ENCODE assay signal across 3 cellular contexts in the genomic region with DNA sequence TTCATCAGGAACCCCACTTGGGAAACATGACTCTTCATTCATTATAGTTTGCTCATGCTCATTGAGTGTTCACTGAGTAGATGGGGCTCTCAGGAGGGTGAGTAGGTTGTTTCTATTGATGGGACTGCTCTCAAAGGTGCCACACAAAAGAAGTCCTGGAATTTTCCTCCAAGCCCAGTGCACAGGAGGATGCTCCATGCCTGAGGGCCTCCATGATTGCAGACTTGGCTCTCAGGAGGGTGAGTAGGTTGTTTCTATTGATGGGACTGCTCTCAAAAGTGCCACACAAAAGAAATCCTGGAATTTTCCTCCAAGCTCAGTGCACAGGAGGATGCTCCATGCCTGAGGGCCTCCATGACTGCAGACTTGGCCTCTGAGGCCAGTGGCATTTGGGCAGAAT.
"Had no signal": no experiment of that assay in that cellular context is flagged by ENCODE, and none has a peak within 500 bp of the region (broad histone marks: within the 10 kb centered on the region; RNA-seq: fewer than 3 reads in every experiment).

No MANE protein-coding gene starts in this region.

- H3K4me3 ChIP-seq: GM12878 had no signal

- DNase-seq: GDM1, GF-D8 had no signal

- ATAC-seq: GM12878 had no signal
